Comparison of ENCODE assay signal across 8 cellular contexts in the genomic region with DNA sequence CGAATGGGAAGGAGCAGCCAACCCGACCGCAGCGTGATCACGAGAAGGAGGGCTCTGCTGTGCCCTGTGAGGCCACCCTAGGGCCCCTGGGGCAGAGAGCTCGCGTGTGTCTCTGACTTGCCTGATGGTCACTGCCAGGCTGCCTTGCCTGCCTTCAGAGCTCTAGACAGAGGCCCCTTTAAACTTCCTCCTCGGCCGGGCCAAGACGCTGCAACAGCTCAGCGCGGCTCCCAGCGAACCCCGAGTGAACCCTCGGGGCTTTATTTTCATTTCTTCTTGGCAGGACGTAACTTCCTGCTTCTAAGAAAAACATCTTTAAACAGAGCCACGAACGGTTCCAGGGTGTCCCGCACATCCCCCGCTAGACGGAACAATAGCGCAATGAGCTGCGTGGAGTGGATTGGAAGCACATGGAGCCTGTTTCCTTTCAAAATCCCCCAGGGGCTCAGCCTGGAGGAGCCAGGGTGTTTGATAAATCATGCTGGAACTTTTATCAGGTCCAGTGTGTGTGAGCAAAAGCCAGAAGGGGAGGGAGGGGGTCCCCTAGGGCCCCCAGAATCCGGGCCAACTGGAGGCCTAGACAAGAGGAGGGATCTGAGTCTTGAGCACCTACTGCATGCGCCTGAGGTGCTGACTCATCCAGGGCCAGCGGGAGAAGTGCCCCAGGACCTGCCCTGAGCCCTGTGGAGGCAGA.
A peak's percentile ranks its signal among the peaks of the same experiment; 100 is the strongest.
DNase-seq lines count a peak whose midpoint lies in the region; ATAC-seq and TF ChIP-seq lines count a peak whose summit lies in the region.

No MANE protein-coding gene starts in this region.

- 18 to 43% (median 30%) methylated on average over 15 to 26 of the region's 26 CpGs for WGBS in adrenal gland, 4 donors

- peak overlapping the region; percentile 6; the same call in 1 of the 2 replicates for H3K4me3 ChIP-seq in AG04449 (ENCODE audit: low read depth, low read length)
- peak overlapping the region in 1 of 4 donors; percentile 28 for H3K4me3 ChIP-seq in adrenal gland
- H3K4me3 ChIP-seq in right atrium auricular region, result peak overlapping the region in 1 of 2 donors; percentile 31
- H3K4me3 ChIP-seq in skeletal muscle cell (ENCODE audit: low read depth, low read length), result peak overlapping the region; percentile 13

- H3K9me3 ChIP-seq in adrenal gland (replicated peaks in 1 of 3), result no peaks in the 10 kb centered on the region
- no peaks in the 10 kb centered on the region for H3K9me3 ChIP-seq in right atrium auricular region

- H3K27me3 ChIP-seq in adrenal gland (no peaks in the 10 kb centered on the region), right atrium auricular region (no peaks in the 10 kb centered on the region)

- H3K4me1 ChIP-seq in adrenal gland (replicated peaks in 1 of 2) (peaks cover 0 to 11% of the 10 kb centered on the region in 2 donors), right atrium auricular region (peaks cover 0 to 24% of the 10 kb centered on the region in 2 donors)

- POLR2A ChIA-PET in AG04449 (lab: Yijun Ruan, JAX), result interaction anchor here (2.4 kb wide), 1 partner anchor 28 kb away, joined by 7 read pairs; no protein-coding TSS in a partner anchor

- no peak for ATAC-seq in HG02938 (IDR thresholded peaks at IDR 0.05; ENCODE audit: unreplicated experiment)

- intact Hi-C loops in adrenal gland (cut with DNase I), result no loop called here

- CTCF ChIA-PET in AG04449 (lab: Yijun Ruan, JAX), result interaction anchor here (1.2 to 2.3 kb wide), 3 partner anchors 9 to 118 kb away, joined by 5 to 11 read pairs (median 7); no protein-coding TSS in a partner anchor

- TF ChIP-seq POLR2A in adrenal gland (IDR thresholded peaks at IDR 0.05), result no peak

- no peak for TF ChIP-seq CTCF in AG04449 (IDR thresholded peaks at IDR 0.05; ENCODE audit: insufficient read depth, low read length, missing control alignments)
- peak in 1 of 6 experiments; percentile 7 for TF ChIP-seq CTCF in adrenal gland (IDR thresholded peaks at IDR 0.05)
- no peak for TF ChIP-seq CTCF in right atrium auricular region (IDR thresholded peaks at IDR 0.05)

- H3K36me3 ChIP-seq in adrenal gland (replicated peaks in 1 of 2) (no peaks in the 10 kb centered on the region), right atrium auricular region (no peaks in the 10 kb centered on the region)

- no peak for DNase-seq in AG04449 (ENCODE audit: low read depth, low spot score)
- DNase-seq in SIG-M5 (lab: John Stamatoyannopoulos, UW), result peak; percentile 65
- peak; percentile 30 to 73 (median 51) for DNase-seq in adrenal gland
- peak; percentile 87 for DNase-seq in right atrium auricular region (ENCODE audit: low spot score)
- peak; percentile 15 for DNase-seq in skeletal muscle cell (ENCODE audit: low read depth)
- DNase-seq in NCI-H1417 treated with DMSO at 0.1 percent for 48 hours (lab: John Stamatoyannopoulos, UW), result no peak
- no peak for DNase-seq in iPS-NIHi11 (ENCODE audit: low spot score)

- peak overlapping the region in 3 of 5 donors; percentile 7 to 74 (median 42) for H3K27ac ChIP-seq in adrenal gland
- peak overlapping the region; percentile 54 to 59 for H3K27ac ChIP-seq in right atrium auricular region

Comparison
In these comparisons a context has a peak if more than half of its experiments do, and no peak if none do; other contexts are left out.
1. DNase-seq: peak in SIG-M5 (single experiment), adrenal gland (7 of 7), right atrium auricular region (single experiment) and skeletal muscle cell (single experiment); none in AG04449 (single experiment), NCI-H1417 treated with DMSO at 0.1 percent for 48 hours (single experiment) and iPS-NIHi11 (single experiment).